21 cellular contexts compared by ENCODE assay signal in the genomic region with DNA sequence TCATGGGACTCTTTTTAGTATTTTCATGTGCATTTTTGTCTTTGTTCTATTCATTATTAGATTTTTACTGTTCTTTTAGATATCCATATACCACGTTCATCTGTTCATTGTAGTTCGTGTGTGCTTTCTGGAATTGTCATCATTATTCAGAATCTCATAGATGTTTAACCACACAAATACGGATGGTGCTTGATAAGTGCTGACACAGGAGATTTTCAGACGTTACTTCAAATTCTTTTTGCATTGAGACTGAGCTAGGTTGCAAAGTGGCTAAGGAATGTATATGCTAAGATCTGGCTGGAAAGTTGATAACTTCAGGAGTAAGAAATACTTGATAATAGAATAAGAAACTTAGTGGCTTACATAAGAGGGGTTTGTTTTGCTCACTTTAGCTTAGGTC.
DNase-seq lines count a peak whose midpoint lies in the region; ATAC-seq, FAIRE-seq and TF ChIP-seq lines count a peak whose summit lies in the region.
"Had no signal": no experiment of that assay in that cellular context is flagged by ENCODE, and none has a peak within 500 bp of the region (broad histone marks: within the 10 kb centered on the region; RNA-seq: fewer than 3 reads in every experiment).

No MANE protein-coding gene starts in this region.

- peak; percentile 59 for FAIRE-seq in A549 (lab: Jason Lieb, UNC)
- FAIRE-seq in H1 (lab: Jason Lieb, UNC), result no peak
- FAIRE-seq: A204.1, D721Med, G401.6, GM12891, GM19239 had no signal

- H3K9me1 ChIP-seq in IMR-90 (ENCODE audit: insufficient read depth, low read length), result no peaks in the 10 kb centered on the region

- 37% methylated on average over 4 of the region's 4 CpGs for WGBS in A549 (ENCODE audit: missing lambda C conversion rate)
- WGBS in IMR-90 (ENCODE audit: extremely low coverage in 2 of 2, insufficient read length in 1 of 2), 2 experiments, result no CpG with 5 or more reads among the region's 4 CpGs
- 90% methylated on average over 4 of the region's 4 CpGs; no CpG with 5 or more reads in 1 of the 2 experiments for WGBS in H1 (ENCODE audit: extremely low coverage in 1 of 2, insufficient coverage in 1 of 2, insufficient read length in 1 of 2, insufficient replicate concordance in 2 of 2, low coverage in 1 of 2, low lambda C conversion rate in 2 of 2, missing lambda C conversion rate in 1 of 2), 2 experiments

- H3K4me1 ChIP-seq in A549 (no peaks in the 10 kb centered on the region), IMR-90 (ENCODE audit: control insufficient read depth, insufficient read depth, low read length) (no peaks in the 10 kb centered on the region), H1 (replicated peaks in 1 of 4; ENCODE audit: control insufficient read depth in 3 of 4, insufficient read depth in 4 of 4, low read length in 3 of 4) (peaks cover 0 to 4% (median 0%) of the 10 kb centered on the region in 4 experiments; a peak in 3 of 7 replicates)
- H3K4me1 ChIP-seq: BLaER1 treated with 17β-estradiol and CSF1 and Interleukin-3, amounts not matched to agents 10 nM and 100 nM; Caco-2 had no signal

- H3K14ac ChIP-seq in IMR-90 (replicated peaks; ENCODE audit: low read depth, low read length) (no peak overlapping the region), H1 (ENCODE audit: insufficient read length) (no peak overlapping the region)

- no peak overlapping the region for H2AK9ac ChIP-seq in IMR-90 (replicated peaks; ENCODE audit: low read depth, low read length, poor library complexity)

- H4K5ac ChIP-seq in IMR-90 (ENCODE audit: low read depth, low read length), result no peak overlapping the region
- H4K5ac ChIP-seq in H1 (ENCODE audit: insufficient read length, low read depth, low read length), result no peak overlapping the region

- TF ChIP-seq RAD21 in A549 (conservative IDR thresholded peaks at IDR 0.05 in 1 of 2, IDR thresholded peaks at IDR 0.05 in 1 of 2), result no peak
- no peak for TF ChIP-seq RAD21 in IMR-90 (IDR thresholded peaks at IDR 0.05; ENCODE audit: low read length)
- no peak for TF ChIP-seq RAD21 in H1 (IDR thresholded peaks at IDR 0.05 in 1 of 2, conservative IDR thresholded peaks at IDR 0.05 in 1 of 2; ENCODE audit: low read depth in 2 of 2, low read length in 2 of 2)

- H2BK12ac ChIP-seq in H1 (ENCODE audit: low read depth, low read length), result no peak overlapping the region

- TF ChIP-seq POLR2A in A549 (IDR thresholded peaks at IDR 0.05; ENCODE audit: low read length) (no peak), IMR-90 (IDR thresholded peaks at IDR 0.05; ENCODE audit: low read depth, low read length) (no peak), H1 (IDR thresholded peaks at IDR 0.05; ENCODE audit: control extremely low read depth in 1 of 2, low read depth in 2 of 2, low read length in 2 of 2) (no peak)

- no peak for ATAC-seq in A549
- ATAC-seq in IMR-90 (ENCODE audit: low read depth), result no peak
- no peak for ATAC-seq in GM18511 (IDR thresholded peaks at IDR 0.05; ENCODE audit: unreplicated experiment)
- ATAC-seq: CD8-positive, alpha-beta T cell had no signal

- in situ Hi-C loops in IMR-90 (cut with MboI; ENCODE audit: low sequenced_read_pairs), result loop anchor here (25.0 kb wide), 1 partner anchor 96 kb away; no protein-coding TSS in a partner anchor

- H2BK5ac ChIP-seq in IMR-90 (ENCODE audit: low read depth, low read length, poor library complexity, severe bottlenecking) (no peak overlapping the region), H1 (ENCODE audit: low read depth, low read length) (no peak overlapping the region)

- H4K20me1 ChIP-seq in IMR-90 (ENCODE audit: insufficient read depth, low read length), result no peaks in the 10 kb centered on the region
- H4K20me1 ChIP-seq in H1 (replicated peaks in 1 of 2; ENCODE audit: control insufficient read depth in 1 of 2, insufficient read depth in 2 of 2, low read length in 2 of 2), result no peaks in the 10 kb centered on the region
- H4K20me1 ChIP-seq: BLaER1 treated with 17β-estradiol and CSF1 and Interleukin-3, amounts not matched to agents 10 nM and 100 nM had no signal

- dilution Hi-C loops in IMR-90 (cut with HindIII; ENCODE audit: low sequenced_read_pairs, unreplicated experiment), result no loop called here

- no peak overlapping the region for H4K91ac ChIP-seq in IMR-90 (ENCODE audit: insufficient read depth, low read depth, low read length)
- no peak overlapping the region for H4K91ac ChIP-seq in H1 (replicated peaks; ENCODE audit: insufficient read length, low read length)

- no peaks in the 10 kb centered on the region for H3K23me2 ChIP-seq in H1 (ENCODE audit: low read depth, low read length)

- H3K4ac ChIP-seq in IMR-90 (ENCODE audit: low read depth, low read length) (no peak overlapping the region), H1 (replicated peaks; ENCODE audit: insufficient read length, low read depth, low read length) (no peak overlapping the region)

- no peak overlapping the region for H3K23ac ChIP-seq in IMR-90 (ENCODE audit: low read depth, low read length)
- no peak overlapping the region for H3K23ac ChIP-seq in H1 (ENCODE audit: insufficient read length)

- H3K27me3 ChIP-seq in IMR-90 (ENCODE audit: control insufficient read depth, insufficient read depth, low read length) (no peaks in the 10 kb centered on the region), H1 (replicated peaks in 1 of 4; ENCODE audit: control insufficient read depth in 3 of 4, extremely low read depth in 1 of 4, insufficient read depth in 3 of 4, low read length in 3 of 4) (no peaks in the 10 kb centered on the region)
- H3K27me3 ChIP-seq: BLaER1 treated with 17β-estradiol and CSF1 and Interleukin-3, amounts not matched to agents 10 nM and 100 nM had no signal

- H3K9me3 ChIP-seq in A549, result no peaks in the 10 kb centered on the region
- no peaks in the 10 kb centered on the region; the same call in 1 of the 2 replicates for H3K9me3 ChIP-seq in IMR-90 (ENCODE audit: control insufficient read depth, insufficient read depth, low read length)
- no peaks in the 10 kb centered on the region for H3K9me3 ChIP-seq in H1 (ENCODE audit: insufficient read depth in 2 of 2, low read depth in 1 of 2, low read length in 1 of 2)
- H3K9me3 ChIP-seq: Caco-2 had no signal

- H4K8ac ChIP-seq in IMR-90 (ENCODE audit: low read depth in 2 of 2, low read length in 2 of 2) (no peak overlapping the region), H1 (ENCODE audit: extremely low read depth, insufficient read depth, low read length) (no peak overlapping the region)

- intact Hi-C loops in IMR-90 (cut with micrococcal nuclease), result no loop called here

- TF ChIP-seq CTCF in A549 (IDR thresholded peaks at IDR 0.05) (no peak), IMR-90 (conservative IDR thresholded peaks at IDR 0.05; ENCODE audit: low read depth, low read length) (no peak), H1 (IDR thresholded peaks at IDR 0.05; ENCODE audit: control extremely low read depth in 1 of 3, insufficient read depth in 1 of 3, low read depth in 1 of 3, low read length in 3 of 3) (no peak)

- H3K56ac ChIP-seq in IMR-90 (ENCODE audit: extremely low read depth, insufficient read depth, low read length) (no peak overlapping the region), H1 (replicated peaks; ENCODE audit: insufficient read length, low read depth, low read length) (no peak overlapping the region)

- H3K79me1 ChIP-seq in IMR-90 (ENCODE audit: low read depth in 1 of 2, low read length in 2 of 2) (no peaks in the 10 kb centered on the region), H1 (ENCODE audit: low read depth, low read length) (no peaks in the 10 kb centered on the region)

- no TSS peak for BruUV-seq in IMR-90 (replicated peaks; lab: Mats Ljungman, UMichigan)

- CTCF ChIA-PET in A549 (lab: Yijun Ruan, JAX), result interaction anchor here (1.1 kb wide), 1 partner anchor 11 kb away, joined by 3 read pairs; no protein-coding TSS in a partner anchor
- CTCF ChIA-PET in IMR-90 (lab: Yijun Ruan, JAX), result no interaction called here
- CTCF ChIA-PET in H1 (lab: Charles Lee; ENCODE audit: partially characterized antibody), result interaction anchor here (1.3 to 5.2 kb wide), 2 partner anchors 12 to 189 kb away, joined by 4 to 43 read pairs; no protein-coding TSS in a partner anchor

- no peaks in the 10 kb centered on the region for H3K79me2 ChIP-seq in H1 (ENCODE audit: control insufficient read depth in 1 of 2, insufficient read depth in 2 of 2, low read length in 2 of 2)

- H2AFZ ChIP-seq in IMR-90 (replicated peaks; ENCODE audit: low read length, poor library complexity) (no peak overlapping the region), H1 (ENCODE audit: low read length) (no peak overlapping the region)

- no peak overlapping the region for H3K18ac ChIP-seq in IMR-90 (ENCODE audit: low read depth, low read length)
- H3K18ac ChIP-seq in H1 (ENCODE audit: extremely low read depth, low read length), result no peak overlapping the region

- no peak overlapping the region for H3K4me2 ChIP-seq in A549
- H3K4me2 ChIP-seq in IMR-90 (ENCODE audit: low read depth, low read length), result no peak overlapping the region
- H3K4me2 ChIP-seq in H1 (ENCODE audit: insufficient read depth in 1 of 2, low read depth in 2 of 2, low read length in 2 of 2), result no peak overlapping the region
- H3K4me2 ChIP-seq: BLaER1 treated with 17β-estradiol and CSF1 and Interleukin-3, amounts not matched to agents 10 nM and 100 nM had no signal

- POLR2A ChIA-PET in A549 (lab: Yijun Ruan, JAX), result no interaction called here
- POLR2A ChIA-PET in IMR-90 (lab: Charles Lee; ENCODE audit: unreplicated experiment), result no interaction called here
- POLR2A ChIA-PET in H1 (lab: Charles Lee; ENCODE audit: partially characterized antibody), result no interaction called here

- no peak overlapping the region for H2AK5ac ChIP-seq in IMR-90 (ENCODE audit: low read depth, low read length)
- H2AK5ac ChIP-seq in H1 (ENCODE audit: low read depth, low read length), result no peak overlapping the region

- H2BK120ac ChIP-seq in IMR-90 (ENCODE audit: low read depth, low read length) (no peak overlapping the region), H1 (replicated peaks; ENCODE audit: low read depth, low read length) (no peak overlapping the region)

- DNase-seq in A549 (ENCODE audit: low read depth in 1 of 2, low spot score in 1 of 2) (no peak), IMR-90 (no peak), H1 (ENCODE audit: low read depth in 1 of 2, low spot score in 2 of 2) (no peak), NCI-H2029 treated with DMSO at 0.1 percent for 48 hours (lab: John Stamatoyannopoulos, UW) (no peak), NCI-H2227 treated with DMSO at 0.1 percent for 48 hours (lab: John Stamatoyannopoulos, UW) (no peak)
- DNase-seq: 8988T; AML-193; Caco-2; Calu3; CD4-positive, alpha-beta T cell; CD8-positive, alpha-beta T cell; DMS79 treated with DMSO at 0.1 percent for 48 hours; GF-D8 had no signal

- H3K4me3 ChIP-seq in A549, result no peak overlapping the region
- no peak overlapping the region for H3K4me3 ChIP-seq in IMR-90 (ENCODE audit: insufficient read depth, low read depth, low read length)
- no peak overlapping the region for H3K4me3 ChIP-seq in H1 (ENCODE audit: extremely low read depth in 1 of 4, insufficient read depth in 2 of 4, low read depth in 3 of 4, low read length in 4 of 4)
- H3K4me3 ChIP-seq: BLaER1 treated with 17β-estradiol and CSF1 and Interleukin-3, amounts not matched to agents 10 nM and 100 nM had no signal

- no peak for TF ChIP-seq EP300 in A549 (IDR thresholded peaks at IDR 0.05)
- TF ChIP-seq EP300 in H1 (IDR thresholded peaks at IDR 0.05; ENCODE audit: borderline replicate concordance in 1 of 2, low read depth in 2 of 2, low read length in 2 of 2), result no peak

- H3K9ac ChIP-seq in IMR-90 (ENCODE audit: low read depth, low read length), result no peak overlapping the region
- no peak overlapping the region for H3K9ac ChIP-seq in H1 (replicated peaks in 1 of 4; ENCODE audit: extremely low read depth in 1 of 4, low read depth in 3 of 4, low read length in 3 of 4)
- H3K9ac ChIP-seq: BLaER1 treated with 17β-estradiol and CSF1 and Interleukin-3, amounts not matched to agents 10 nM and 100 nM had no signal

- H3K36me3 ChIP-seq in IMR-90 (ENCODE audit: control insufficient read depth, insufficient read depth, low read length) (no peaks in the 10 kb centered on the region), H1 (ENCODE audit: control insufficient read depth in 2 of 4, insufficient read depth in 4 of 4, low read length in 3 of 4) (no peaks in the 10 kb centered on the region)
- H3K36me3 ChIP-seq: BLaER1 treated with 17β-estradiol and CSF1 and Interleukin-3, amounts not matched to agents 10 nM and 100 nM had no signal

- no peak overlapping the region for H2BK20ac ChIP-seq in IMR-90 (ENCODE audit: low read depth, low read length)
- H2BK20ac ChIP-seq in H1 (ENCODE audit: low read length), result no peak overlapping the region

- H2BK15ac ChIP-seq in IMR-90 (ENCODE audit: low read depth, low read length) (no peak overlapping the region), H1 (ENCODE audit: low read length) (no peak overlapping the region)

- H3K27ac ChIP-seq in A549 (no peak overlapping the region), IMR-90 (ENCODE audit: insufficient read depth, low read length) (no peak overlapping the region), H1 (ENCODE audit: low read depth, low read length) (no peak overlapping the region)
- H3K27ac ChIP-seq: BLaER1 treated with 17β-estradiol and CSF1 and Interleukin-3, amounts not matched to agents 10 nM and 100 nM; C4-2B had no signal
